Comparison of ENCODE assay signal across 13 cellular contexts in the genomic region with DNA sequence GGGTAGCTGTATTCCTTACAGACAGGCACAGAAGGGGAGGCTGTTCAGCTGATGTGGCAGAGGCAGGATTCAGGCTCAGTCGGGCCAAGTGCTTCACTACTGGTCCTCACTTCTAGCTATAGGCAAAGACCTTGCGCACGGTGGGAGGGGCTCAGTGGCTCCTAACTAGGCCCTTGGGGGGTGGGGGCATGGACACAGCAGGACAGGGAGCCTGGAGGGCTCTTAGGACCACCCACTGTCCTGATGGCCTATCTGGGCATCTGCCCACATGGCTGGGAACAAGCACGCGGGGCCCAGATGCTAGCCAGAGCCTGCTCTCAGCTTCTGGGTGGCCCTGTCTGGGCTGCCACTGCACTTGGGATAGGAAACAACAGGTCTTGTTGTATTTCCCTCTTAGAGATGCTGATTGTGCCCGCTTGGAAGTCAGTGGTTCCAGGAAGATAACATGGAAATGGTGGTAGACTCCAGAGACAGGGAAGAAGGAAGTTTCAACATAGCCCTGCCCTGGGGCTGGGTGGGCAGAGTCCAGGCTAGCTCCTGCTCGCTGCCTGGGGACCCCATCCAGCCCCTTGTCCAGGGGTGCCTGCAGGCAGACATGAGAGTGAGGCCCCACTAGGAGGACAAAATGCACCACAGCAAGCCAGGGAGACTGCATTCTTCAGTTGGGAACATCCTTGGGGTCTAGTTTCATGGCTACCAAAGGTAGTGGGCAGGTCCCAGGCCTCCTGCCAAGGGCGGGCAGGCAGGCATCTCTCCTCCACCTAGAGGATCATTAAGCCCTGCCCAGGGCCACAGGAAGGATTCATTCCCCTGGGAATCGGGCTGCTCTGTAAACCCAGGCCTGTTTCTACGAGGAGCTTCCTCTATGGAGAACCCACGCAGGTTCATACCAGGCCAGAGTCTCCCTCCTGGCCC.
DNase-seq lines count a peak whose midpoint lies in the region; ATAC-seq and TF ChIP-seq lines count a peak whose summit lies in the region.
"Had no signal": no experiment of that assay in that cellular context is flagged by ENCODE, and none has a peak within 500 bp of the region (broad histone marks: within the 10 kb centered on the region; RNA-seq: fewer than 3 reads in every experiment).

No MANE protein-coding gene starts in this region.

- ATAC-seq in left colon (peak; percentile 45), left lung (no peak), HG02852 (IDR thresholded peaks at IDR 0.05; ENCODE audit: unreplicated experiment) (no peak), HG03342 (IDR thresholded peaks at IDR 0.05; ENCODE audit: unreplicated experiment) (no peak)

- no peaks in the 10 kb centered on the region for H3K27me3 ChIP-seq in left lung

- DNase-seq in DMS153 treated with DMSO at 0.1 percent for 48 hours (lab: John Stamatoyannopoulos, UW; ENCODE audit: unreplicated experiment) = peak; percentile 32
- DNase-seq in SK-MEL-5 (ENCODE audit: low read depth, low spot score) = peak; percentile 34
- peak in 1 of 2 donors; percentile 62 for DNase-seq in left colon
- DNase-seq in left lung = no peak
- DNase-seq in kidney glomerular epithelial cell (lab: John Stamatoyannopoulos, UW) = no peak
- DNase-seq: activated CD4-positive, alpha-beta T cell treated with anti-CD3 and anti-CD28 coated beads, Interleukin-2, amount 50 U/mL, for 4 hours; activated effector memory CD4-positive, alpha-beta T cell treated with anti-CD3 and anti-CD28 coated beads, Interleukin-2, amount 50 U/mL, for 16 hours; cerebellar nuclear complex; KBM-7; NCI-H187 treated with DMSO at 0.1 percent for 48 hours had no signal

- peaks cover 0 to 8% of the 10 kb centered on the region in 2 donors for H3K4me1 ChIP-seq in left lung

- H3K27ac ChIP-seq in skin epidermis (peak overlapping the region in 13 of 21 experiments; percentile 9 to 69 (median 49)), left lung (no peak overlapping the region)

- no peaks in the 10 kb centered on the region for H3K9me3 ChIP-seq in left lung

- in situ Hi-C loops in SK-MEL-5 (cut with HindIII; ENCODE audit: low pct_unique_long_range_greater_than_20kb, low sequenced_read_pairs) = no loop called here

- peaks cover 0 to 63% of the 10 kb centered on the region in 2 donors for H3K36me3 ChIP-seq in left lung

- intact Hi-C loops in left colon (cut with DNase I, micrococcal nuclease) = no loop called here
- intact Hi-C loops in left lung (cut with DNase I) = no loop called here

- no peak overlapping the region for H3K4me3 ChIP-seq in skin epidermis
- no peak overlapping the region for H3K4me3 ChIP-seq in left lung

- TF ChIP-seq CTCF in left lung (IDR thresholded peaks at IDR 0.05) = no peak

Comparison
In these comparisons a context has a peak if more than half of its experiments do, and no peak if none do; other contexts are left out.
1. DNase-seq: peak in DMS153 treated with DMSO at 0.1 percent for 48 hours (single experiment) and SK-MEL-5 (single experiment); none in left lung (0 of 2) and kidney glomerular epithelial cell (single experiment).
2. H3K27ac ChIP-seq: peak in skin epidermis (13 of 21); none in left lung (0 of 2).